10 cellular contexts compared by ENCODE assay signal in the genomic region with DNA sequence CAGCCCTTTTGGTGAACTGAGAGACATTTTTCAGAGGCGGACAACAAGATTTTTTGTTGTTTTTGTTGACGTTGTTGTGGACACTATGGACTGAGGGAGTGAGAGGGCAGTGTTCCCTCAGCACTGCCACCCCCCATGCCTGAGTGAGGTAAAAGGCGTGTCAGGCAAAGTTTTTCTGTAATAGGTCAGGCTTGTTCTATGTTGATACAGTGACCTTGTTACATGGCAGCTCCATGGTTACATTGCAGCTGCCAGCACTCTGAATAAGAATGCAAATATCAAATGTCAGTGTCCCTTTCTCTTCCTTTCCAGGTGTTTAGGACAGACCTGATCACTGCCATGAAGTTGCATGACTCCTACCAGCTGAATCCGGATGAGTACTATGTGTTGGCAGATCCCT. TPM values are rescaled to one million over a fixed set of nuclear protein-coding genes. Genes with fewer than 3 reads are reported as not detected.
DNase-seq lines count a peak whose midpoint lies in the region; ATAC-seq and TF ChIP-seq lines count a peak whose summit lies in the region.
"Had no signal": no experiment of that assay in that cellular context is flagged by ENCODE, and none has a peak within 500 bp of the region (broad histone marks: within the 10 kb centered on the region; RNA-seq: fewer than 3 reads in every experiment).

No MANE protein-coding gene starts in this region.

- H3K18ac ChIP-seq in mesenchymal stem cell (ENCODE audit: low read depth in 1 of 2, low read length in 2 of 2) = no peak overlapping the region

- no peak overlapping the region for H3K4me2 ChIP-seq in PC-3 (ENCODE audit: low read length)
- peak overlapping the region; percentile 10 for H3K4me2 ChIP-seq in mesenchymal stem cell (ENCODE audit: low read length, poor library complexity, severe bottlenecking)

- no peaks in the 10 kb centered on the region for H3F3A ChIP-seq in PC-3 (ENCODE audit: low read length, unreplicated experiment)

- H3K4me1 ChIP-seq in PC-3 (ENCODE audit: insufficient read depth, low read length) (no peaks in the 10 kb centered on the region), mesenchymal stem cell (ENCODE audit: control insufficient read depth, insufficient read depth, low read depth, low read length) (peaks cover 40% of the 10 kb centered on the region)

- peak; percentile 80 for DNase-seq in COLO668 (lab: John Stamatoyannopoulos, UW; ENCODE audit: unreplicated experiment)
- DNase-seq in NCI-H1092 treated with DMSO at 0.1 percent for 48 hours (lab: John Stamatoyannopoulos, UW) = peak; percentile 31
- peak; percentile 41 for DNase-seq in PC-3
- no peak for DNase-seq in mesenchymal stem cell
- DNase-seq in anterior cingulate cortex (lab: John Stamatoyannopoulos, UW) = no peak
- DNase-seq in NCI-H446 treated with DMSO at 0.1 percent for 48 hours (lab: John Stamatoyannopoulos, UW) = no peak
- DNase-seq: COR-L47, retina had no signal

- no peak overlapping the region for H3K14ac ChIP-seq in mesenchymal stem cell (ENCODE audit: low read length in 2 of 2)

- H3K27ac ChIP-seq in PC-3 (ENCODE audit: low read length) (no peak overlapping the region), mesenchymal stem cell (ENCODE audit: low read length, poor library complexity, severe bottlenecking) (no peak overlapping the region)

- no peak overlapping the region for H4K91ac ChIP-seq in mesenchymal stem cell (ENCODE audit: low read length)

- peaks cover 21% of the 10 kb centered on the region for H3K79me1 ChIP-seq in mesenchymal stem cell (replicated peaks; ENCODE audit: low read length, poor library complexity, severe bottlenecking)

- H3K27me3 ChIP-seq in PC-3 (ENCODE audit: low read length) = no peaks in the 10 kb centered on the region
- H3K27me3 ChIP-seq in mesenchymal stem cell (ENCODE audit: control insufficient read depth in 1 of 2, insufficient read depth in 1 of 2, low read length in 2 of 2) = no peaks in the 10 kb centered on the region

- H3K23ac ChIP-seq in mesenchymal stem cell (ENCODE audit: low read length in 2 of 2) = no peak overlapping the region

- H3K79me2 ChIP-seq in PC-3 (ENCODE audit: low read length) = peaks cover 7% of the 10 kb centered on the region

- no peak overlapping the region for H2BK12ac ChIP-seq in mesenchymal stem cell (ENCODE audit: low read length in 2 of 2)

- H2BK15ac ChIP-seq in mesenchymal stem cell (ENCODE audit: low read depth, poor library complexity, severe bottlenecking) = no peak overlapping the region

- H4K20me1 ChIP-seq in PC-3 (ENCODE audit: low read length) = no peaks in the 10 kb centered on the region

- POLR2A ChIA-PET in PC-3 (lab: Charles Lee; ENCODE audit: unreplicated experiment) = no interaction called here

- WGBS in mesenchymal stem cell = 96% methylated on average over 4 of the region's 4 CpGs

- no peak for TF ChIP-seq CTCF in PC-3 (conservative IDR thresholded peaks at IDR 0.05; ENCODE audit: low read depth, low read length)

- no TSS peak for BruUV-seq in PC-3 (replicated peaks; lab: Mats Ljungman, UMichigan)

- H2AK5ac ChIP-seq in mesenchymal stem cell (ENCODE audit: low read length, severe bottlenecking) = no peak overlapping the region

- H3K9me2 ChIP-seq in PC-3 (replicated peaks; ENCODE audit: low read length) = no peaks in the 10 kb centered on the region

- no peak overlapping the region for H2BK5ac ChIP-seq in mesenchymal stem cell (ENCODE audit: low read depth, low read length, poor library complexity, severe bottlenecking)

- H3K9ac ChIP-seq in PC-3 (ENCODE audit: low read length) = no peak overlapping the region
- no peak overlapping the region for H3K9ac ChIP-seq in mesenchymal stem cell (ENCODE audit: low read length)

- H3K4me3 ChIP-seq in PC-3 (ENCODE audit: low read length) = no peak overlapping the region
- no peak overlapping the region for H3K4me3 ChIP-seq in mesenchymal stem cell (ENCODE audit: insufficient read depth in 1 of 2, low read depth in 1 of 2, low read length in 2 of 2)

- ATAC-seq in PC-3 = peak; percentile 69
- ATAC-seq in GM19397 (IDR thresholded peaks at IDR 0.05; ENCODE audit: unreplicated experiment) = no peak
- no peak for ATAC-seq in HG02981 (IDR thresholded peaks at IDR 0.05; ENCODE audit: unreplicated experiment)

- H3K9me3 ChIP-seq in PC-3 (ENCODE audit: low read length) = no peaks in the 10 kb centered on the region
- no peaks in the 10 kb centered on the region for H3K9me3 ChIP-seq in mesenchymal stem cell (ENCODE audit: control insufficient read depth, low read length)

- H3K36me3 ChIP-seq in PC-3 (ENCODE audit: low read depth, low read length) (peaks cover 11% of the 10 kb centered on the region), mesenchymal stem cell (ENCODE audit: control insufficient read depth in 1 of 2, insufficient read depth in 2 of 2, low read depth in 1 of 2, low read length in 2 of 2) (peaks cover 62 to 91% of the 10 kb centered on the region in 2 experiments)

- no peak overlapping the region for H3K4ac ChIP-seq in mesenchymal stem cell (ENCODE audit: low read depth in 1 of 2, low read length in 2 of 2)

- H2BK120ac ChIP-seq in mesenchymal stem cell (ENCODE audit: low read depth, low read length) = no peak overlapping the region

- CTCF ChIA-PET in PC-3 (lab: Charles Lee) = no interaction called here

- H2AFZ ChIP-seq in PC-3 (ENCODE audit: low read length) = no peak overlapping the region
- H2AFZ ChIP-seq in mesenchymal stem cell (ENCODE audit: low read depth, low read length) = no peak overlapping the region

- intact Hi-C loops in PC-3 (cut with micrococcal nuclease) = no loop called here

- no peak overlapping the region for H4K8ac ChIP-seq in mesenchymal stem cell (ENCODE audit: low read length)

RNA-seq across cellular contexts. Expression of a gene that starts 36.6 kb away (rescaled TPM):
- 10.8 and 10.9 TPM in 2 replicates for total RNA-seq in PC-3 (2014; rRNA removed)
- 10.8 TPM for polyA plus RNA-seq in mesenchymal stem cell (2013, experiment 1 of 2)
- polyA plus RNA-seq in mesenchymal stem cell (2013, experiment 2 of 2) = 10.8 TPM

Comparison
In these comparisons a context has a peak if more than half of its experiments do, and no peak if none do; other contexts are left out.
1. DNase-seq: peak in COLO668 (single experiment), NCI-H1092 treated with DMSO at 0.1 percent for 48 hours (single experiment) and PC-3 (single experiment); none in mesenchymal stem cell (single experiment), anterior cingulate cortex (0 of 58) and NCI-H446 treated with DMSO at 0.1 percent for 48 hours (single experiment).